Comparison of ENCODE assay signal across 18 cellular contexts in genomic region chr7:81704595-81704994, GRCh38.
A peak's percentile ranks its signal among the peaks of the same experiment; 100 is the strongest.
DNase-seq lines count a peak whose midpoint lies in the region; ATAC-seq, FAIRE-seq and TF ChIP-seq lines count a peak whose summit lies in the region.
"Had no signal": no experiment of that assay in that cellular context is flagged by ENCODE, and none has a peak within 500 bp of the region (broad histone marks: within the 10 kb centered on the region; RNA-seq: fewer than 3 reads in every experiment).

No MANE protein-coding gene starts in this region.

- POLR2A ChIA-PET in HepG2 (lab: Yijun Ruan, JAX), result no interaction called here
- POLR2A ChIA-PET in SK-N-SH (lab: Yijun Ruan, JAX), result no interaction called here

- H3K23ac ChIP-seq in mesenchymal stem cell (ENCODE audit: low read length in 2 of 2), result no peak overlapping the region

- no peak overlapping the region for H4K8ac ChIP-seq in mesenchymal stem cell (ENCODE audit: low read length)

- H3K9ac ChIP-seq in liver (ENCODE audit: low read depth in 1 of 2, low read length in 2 of 2), result no peak overlapping the region
- no peak overlapping the region for H3K9ac ChIP-seq in HepG2 (ENCODE audit: insufficient read depth, low read depth, low read length)
- H3K9ac ChIP-seq in SK-N-SH, result no peak overlapping the region
- H3K9ac ChIP-seq in mesenchymal stem cell (ENCODE audit: low read length), result no peak overlapping the region
- H3K9ac ChIP-seq: KMS-11 had no signal

- no peak overlapping the region for H3K4me3 ChIP-seq in liver (ENCODE audit: low read depth in 1 of 3, low read length in 3 of 3)
- H3K4me3 ChIP-seq in HepG2 (replicated peaks in 1 of 3; ENCODE audit: insufficient read depth in 1 of 3, low read depth in 2 of 3, low read length in 3 of 3), result no peak overlapping the region
- no peak overlapping the region for H3K4me3 ChIP-seq in SK-N-SH (ENCODE audit: low read depth in 2 of 2, low read length in 1 of 2)
- H3K4me3 ChIP-seq in mesenchymal stem cell (ENCODE audit: insufficient read depth in 1 of 2, low read depth in 1 of 2, low read length in 2 of 2), result no peak overlapping the region

- H3K79me2 ChIP-seq in HepG2 (ENCODE audit: insufficient read depth, low read length), result no peaks in the 10 kb centered on the region
- H3K79me2 ChIP-seq in SK-N-SH (ENCODE audit: insufficient read depth), result no peaks in the 10 kb centered on the region

- TF ChIP-seq RAD21 in liver (IDR thresholded peaks at IDR 0.05) (no peak), HepG2 (CRISPR knock-in tag; IDR thresholded peaks at IDR 0.05) (no peak), SK-N-SH (IDR thresholded peaks at IDR 0.05; ENCODE audit: low read length) (no peak)

- in situ Hi-C loops in HepG2 (cut with HindIII; ENCODE audit: extremely low pct_ligation_motif_present, low pct_unique_long_range_greater_than_20kb), result no loop called here

- H2AK5ac ChIP-seq in mesenchymal stem cell (ENCODE audit: low read length, severe bottlenecking), result no peak overlapping the region

- no peak overlapping the region for H4K91ac ChIP-seq in mesenchymal stem cell (ENCODE audit: low read length)

- no peak overlapping the region for H3K18ac ChIP-seq in mesenchymal stem cell (ENCODE audit: low read depth in 1 of 2, low read length in 2 of 2)

- CTCF ChIA-PET in HepG2 (lab: Yijun Ruan, JAX; ENCODE audit: low intra/inter-chr PET ratio, low total read pairs) (no interaction called here), SK-N-SH (lab: Yijun Ruan, JAX) (interaction anchor here (0.7 to 1.7 kb wide), 4 partner anchors 12 to 22 kb away, joined by 3 to 4 read pairs (median 4); no protein-coding TSS in a partner anchor)

- FAIRE-seq in HepG2 (lab: Jason Lieb, UNC), result no peak
- FAIRE-seq in urothelium cell line (lab: Jason Lieb, UNC), result peak; percentile 72

- H2BK12ac ChIP-seq in mesenchymal stem cell (ENCODE audit: low read length in 2 of 2), result no peak overlapping the region

- H3K9me2 ChIP-seq in SK-N-SH, result no peaks in the 10 kb centered on the region

- H3K9me3 ChIP-seq in liver (ENCODE audit: control insufficient read depth in 4 of 4, low read length in 3 of 4) (no peaks in the 10 kb centered on the region), HepG2 (ENCODE audit: low read length) (no peaks in the 10 kb centered on the region), SK-N-SH (no peaks in the 10 kb centered on the region), mesenchymal stem cell (ENCODE audit: control insufficient read depth, low read length) (no peaks in the 10 kb centered on the region)

- H2BK120ac ChIP-seq in mesenchymal stem cell (ENCODE audit: low read depth, low read length), result no peak overlapping the region

- no peaks in the 10 kb centered on the region for H3K27me3 ChIP-seq in liver (ENCODE audit: control insufficient read depth in 4 of 4, insufficient read depth in 4 of 4, low read length in 3 of 4)
- no peaks in the 10 kb centered on the region for H3K27me3 ChIP-seq in HepG2 (ENCODE audit: control insufficient read depth in 1 of 2, insufficient read depth in 2 of 2, low read length in 2 of 2)
- H3K27me3 ChIP-seq in SK-N-SH (ENCODE audit: insufficient read depth), result no peaks in the 10 kb centered on the region
- no peaks in the 10 kb centered on the region for H3K27me3 ChIP-seq in mesenchymal stem cell (ENCODE audit: control insufficient read depth in 1 of 2, insufficient read depth in 1 of 2, low read length in 2 of 2)

- H3K4me1 ChIP-seq in liver (ENCODE audit: control insufficient read depth in 4 of 4, insufficient read depth in 4 of 4, low read length in 3 of 4) (no peaks in the 10 kb centered on the region), HepG2 (ENCODE audit: insufficient read depth, low read length) (no peaks in the 10 kb centered on the region), SK-N-SH (ENCODE audit: control insufficient read depth in 1 of 2, insufficient read depth in 2 of 2, low read depth in 1 of 2, low read length in 1 of 2) (peaks cover 0 to 4% of the 10 kb centered on the region in 2 experiments; a peak in 1 of 4 replicates), mesenchymal stem cell (ENCODE audit: control insufficient read depth, insufficient read depth, low read depth, low read length) (no peaks in the 10 kb centered on the region)

- no peak for TF ChIP-seq POLR2A in HepG2 (IDR thresholded peaks at IDR 0.05; ENCODE audit: insufficient read depth in 1 of 2, low read depth in 2 of 2, low read length in 2 of 2)

- no peak overlapping the region for H2BK15ac ChIP-seq in mesenchymal stem cell (ENCODE audit: low read depth, poor library complexity, severe bottlenecking)

- no peaks in the 10 kb centered on the region for H3K36me3 ChIP-seq in liver (ENCODE audit: control insufficient read depth in 4 of 4, insufficient read depth in 3 of 4, low read depth in 1 of 4, low read length in 3 of 4)
- no peaks in the 10 kb centered on the region for H3K36me3 ChIP-seq in HepG2 (replicated peaks in 1 of 2; ENCODE audit: control insufficient read depth in 1 of 2, insufficient read depth in 2 of 2, low read length in 2 of 2)
- H3K36me3 ChIP-seq in SK-N-SH (replicated peaks in 1 of 2; ENCODE audit: control insufficient read depth in 1 of 2, insufficient read depth in 2 of 2, low read length in 1 of 2), result no peaks in the 10 kb centered on the region
- peaks cover 0 to 90% of the 10 kb centered on the region in 2 experiments for H3K36me3 ChIP-seq in mesenchymal stem cell (ENCODE audit: control insufficient read depth in 1 of 2, insufficient read depth in 2 of 2, low read depth in 1 of 2, low read length in 2 of 2)

- no TSS peak for BruUV-seq in HepG2 (replicated peaks; lab: Mats Ljungman, UMichigan)

- TF ChIP-seq EP300 in HepG2 (IDR thresholded peaks at IDR 0.05; ENCODE audit: low read depth in 2 of 2, low read length in 2 of 2) (no peak), HepG2 (CRISPR knock-in tag; IDR thresholded peaks at IDR 0.05; ENCODE audit: borderline replicate concordance) (no peak), SK-N-SH (IDR thresholded peaks at IDR 0.05; ENCODE audit: borderline replicate concordance in 1 of 2, low read depth in 1 of 2, low read length in 1 of 2) (no peak)

- H2BK5ac ChIP-seq in mesenchymal stem cell (ENCODE audit: low read depth, low read length, poor library complexity, severe bottlenecking), result no peak overlapping the region

- no peak for DNase-seq in HepG2 (ENCODE audit: low spot score)
- no peak for DNase-seq in SK-N-SH
- DNase-seq in foreskin melanocyte, result peak; percentile 70
- no peak for DNase-seq in urothelium cell line (ENCODE audit: low spot score)
- DNase-seq in effector CD8-positive, alpha-beta T cell (lab: John Stamatoyannopoulos, UW), result no peak
- DNase-seq in mesenchymal stem cell, result no peak
- DNase-seq in NCI-H1694 (lab: John Stamatoyannopoulos, UW), result no peak
- DNase-seq: COR-L47, EL, H7, NCI-H1092, NCI-H146, NCI-H2081 treated with DMSO at 0.1 percent for 48 hours, NCI-H510A treated with DMSO at 0.1 percent for 48 hours, SHP77 had no signal

- no peak overlapping the region for H3K4ac ChIP-seq in mesenchymal stem cell (ENCODE audit: low read depth in 1 of 2, low read length in 2 of 2)

- H2AFZ ChIP-seq in HepG2 (ENCODE audit: low read length), result no peak overlapping the region
- H2AFZ ChIP-seq in SK-N-SH (ENCODE audit: low read depth), result peak overlapping the region; percentile 7; the same call in 1 of the 2 replicates
- no peak overlapping the region for H2AFZ ChIP-seq in mesenchymal stem cell (ENCODE audit: low read depth, low read length)

- H3K79me1 ChIP-seq in mesenchymal stem cell (replicated peaks; ENCODE audit: low read length, poor library complexity, severe bottlenecking), result no peaks in the 10 kb centered on the region

- no peak for ATAC-seq in HepG2

- no peak overlapping the region for H3K14ac ChIP-seq in mesenchymal stem cell (ENCODE audit: low read length in 2 of 2)

- 32% methylated on average over 3 of the region's 3 CpGs for WGBS in liver
- WGBS in HepG2 (ENCODE audit: low lambda C conversion rate), result 2% methylated on average over 3 of the region's 3 CpGs
- WGBS in SK-N-SH (ENCODE audit: low lambda C conversion rate), result 90% methylated on average over 3 of the region's 3 CpGs
- 22% methylated on average over 2 of the region's 3 CpGs for WGBS in mesenchymal stem cell

- intact Hi-C loops in HepG2 (cut with micrococcal nuclease; ENCODE audit: unreplicated experiment), result no loop called here

- H3K27ac ChIP-seq in liver (ENCODE audit: low read depth in 1 of 2, low read length in 2 of 2) (no peak overlapping the region), HepG2 (ENCODE audit: extremely low read length, insufficient read depth, low read length) (no peak overlapping the region), SK-N-SH (ENCODE audit: low read depth in 2 of 2, low read length in 1 of 2) (no peak overlapping the region; a peak in 2 of 4 replicates), mesenchymal stem cell (ENCODE audit: low read length, poor library complexity, severe bottlenecking) (no peak overlapping the region)
- H3K27ac ChIP-seq: C4-2B, KMS-11 had no signal

- no peak overlapping the region for H3K4me2 ChIP-seq in HepG2 (ENCODE audit: low read depth, low read length)
- no peak overlapping the region for H3K4me2 ChIP-seq in SK-N-SH
- H3K4me2 ChIP-seq in mesenchymal stem cell (ENCODE audit: low read length, poor library complexity, severe bottlenecking), result no peak overlapping the region
- H3K4me2 ChIP-seq: KMS-11 had no signal

- no peak for TF ChIP-seq CTCF in liver (IDR thresholded peaks at IDR 0.05; ENCODE audit: low read depth, low read length, missing input control)
- TF ChIP-seq CTCF in HepG2 (CRISPR knock-in tag; IDR thresholded peaks at IDR 0.05), result no peak
- no peak for TF ChIP-seq CTCF in SK-N-SH (IDR thresholded peaks at IDR 0.05)

- H3F3A ChIP-seq in SK-N-SH (replicated peaks; ENCODE audit: insufficient read depth), result no peaks in the 10 kb centered on the region

- H4K20me1 ChIP-seq in HepG2 (ENCODE audit: insufficient read depth, low read length) (no peaks in the 10 kb centered on the region), SK-N-SH (ENCODE audit: insufficient read depth) (no peaks in the 10 kb centered on the region)

TF ChIP-seq in liver, 16 proteins besides CTCF, POLR2A, EP300 and RAD21 (continues in another document):
- no peak for TF ChIP-seq HNF4G (IDR thresholded peaks at IDR 0.05)
- TF ChIP-seq, protein P1, sequence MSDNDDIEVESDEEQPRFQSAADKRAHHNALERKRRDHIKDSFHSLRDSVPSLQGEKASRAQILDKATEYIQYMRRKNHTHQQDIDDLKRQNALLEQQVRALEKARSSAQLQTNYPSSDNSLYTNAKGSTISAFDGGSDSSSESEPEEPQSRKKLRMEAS (IDR thresholded peaks at IDR 0.05), result no peak
